Comparison of ENCODE assay signal across 7 cellular contexts in the genomic region with DNA sequence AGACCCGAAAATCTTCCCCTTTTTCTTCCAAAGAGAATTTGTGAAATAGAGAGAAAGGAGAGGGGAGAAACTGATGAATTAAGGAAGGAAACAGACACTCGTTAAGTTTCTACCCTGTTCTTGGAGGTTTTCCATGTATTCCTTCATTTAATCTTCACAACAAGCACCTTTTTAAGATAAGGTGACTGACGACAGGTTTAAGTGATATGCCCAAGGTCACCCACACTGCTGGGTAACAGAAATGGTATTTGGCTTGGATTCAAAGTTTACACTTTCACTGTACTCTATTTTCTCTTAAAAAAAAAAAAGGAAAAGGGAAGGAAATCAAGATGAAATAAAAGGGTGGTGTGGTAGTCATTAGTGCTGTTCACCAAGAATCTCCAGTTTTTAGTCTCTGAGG. TPM values are rescaled to one million over a fixed set of nuclear protein-coding genes. Genes with fewer than 3 reads are reported as not detected.
"Had no signal": no experiment of that assay in that cellular context is flagged by ENCODE, and none has a peak within 500 bp of the region (broad histone marks: within the 10 kb centered on the region; RNA-seq: fewer than 3 reads in every experiment).

No MANE protein-coding gene starts in this region.

- DNase-seq: GM23248, GOT3, H7, KBM-7 had no signal

- H3K36me3 ChIP-seq: HAP-1 had no signal

- H3K9ac ChIP-seq: GM23248 had no signal

- H2AFZ ChIP-seq: GM23248 had no signal

- H3K27ac ChIP-seq: GM23248 had no signal

- H3K4me3 ChIP-seq: GM23248, HAP-1 had no signal

- H3K9me3 ChIP-seq: HAP-1 had no signal

- FAIRE-seq: HTR-8/SVneo had no signal

RNA-seq across cellular contexts. Expression of a gene that starts 33.5 kb away (rescaled TPM):
- total RNA-seq: GM23248 had no signal
- polyA plus RNA-seq: GM23248, IgD-negative memory B cell had no signal
